In genomic region chr1:7769673-7770412, GRCh38 we compare ENCODE assay signal across 13 cellular contexts. TPM values are rescaled to one million over a fixed set of nuclear protein-coding genes. Genes with fewer than 3 reads are reported as not detected.
DNase-seq lines count a peak whose midpoint lies in the region; ATAC-seq, FAIRE-seq and TF ChIP-seq lines count a peak whose summit lies in the region.
"Had no signal": no experiment of that assay in that cellular context is flagged by ENCODE, and none has a peak within 500 bp of the region (broad histone marks: within the 10 kb centered on the region; RNA-seq: fewer than 3 reads in every experiment).

No MANE protein-coding gene starts in this region.

- H3K4me3 ChIP-seq in keratinocyte (ENCODE audit: control insufficient read depth in 2 of 3, extremely low read depth in 1 of 3, insufficient read depth in 2 of 3, low read depth in 1 of 3, low read length in 3 of 3), result peak overlapping the region in 2 of 3 experiments; percentile 95
- peak overlapping the region; percentile 94 for H3K4me3 ChIP-seq in thoracic aorta
- H3K4me3 ChIP-seq in tibial nerve, result no peak overlapping the region
- H3K4me3 ChIP-seq in trophoblast cell (ENCODE audit: low read depth, low read length), result no peak overlapping the region

- no peaks in the 10 kb centered on the region for H4K20me1 ChIP-seq in keratinocyte (ENCODE audit: control insufficient read depth, extremely low read depth, insufficient read depth, low read length)

- H3K27me3 ChIP-seq in keratinocyte (ENCODE audit: control insufficient read depth, extremely low read depth, insufficient read depth, low read length) (no peaks in the 10 kb centered on the region), thoracic aorta (replicated peaks; ENCODE audit: insufficient read depth) (no peaks in the 10 kb centered on the region), tibial nerve (no peaks in the 10 kb centered on the region), trophoblast cell (ENCODE audit: insufficient read depth, low read length) (no peaks in the 10 kb centered on the region)
- H3K27me3 ChIP-seq: body of pancreas, ovary had no signal

- FAIRE-seq in keratinocyte (lab: Jason Lieb, UNC), result no peak
- FAIRE-seq: endometrium had no signal

- no peak for TF ChIP-seq EP300 in tibial nerve (IDR thresholded peaks at IDR 0.05)

- no peaks in the 10 kb centered on the region for H3K9me3 ChIP-seq in keratinocyte (ENCODE audit: control insufficient read depth, low read depth, low read length)
- no peaks in the 10 kb centered on the region for H3K9me3 ChIP-seq in thoracic aorta
- H3K9me3 ChIP-seq in tibial nerve, result no peaks in the 10 kb centered on the region
- H3K9me3 ChIP-seq in trophoblast cell (ENCODE audit: insufficient read depth, low read depth, low read length), result peaks cover 1% of the 10 kb centered on the region
- H3K9me3 ChIP-seq: body of pancreas, ovary had no signal

- no peak for TF ChIP-seq POLR2A in tibial nerve (IDR thresholded peaks at IDR 0.05)

- ATAC-seq in thoracic aorta (ENCODE audit: insufficient number of reproducible peaks, low FRiP score, low read depth), result no peak

- peaks cover 4% of the 10 kb centered on the region for H3K36me3 Mint-ChIP-seq in activated naive CD4-positive, alpha-beta T cell treated with anti-CD3 and anti-CD28 coated beads, Interleukin-2, amount 50 U/mL, for 24 hours

- H3K9ac ChIP-seq in keratinocyte (ENCODE audit: control insufficient read depth, extremely low read depth, insufficient read depth, low read length), result no peak overlapping the region
- no peak overlapping the region for H3K9ac ChIP-seq in trophoblast cell (ENCODE audit: low read length)

- no peak overlapping the region for H3K4ac ChIP-seq in trophoblast cell (ENCODE audit: low read depth, low read length)

- no peak overlapping the region for H3K27ac Mint-ChIP-seq in activated naive CD4-positive, alpha-beta T cell treated with anti-CD3 and anti-CD28 coated beads, Interleukin-2, amount 50 U/mL, for 24 hours

- H3K4me2 ChIP-seq in keratinocyte (ENCODE audit: control insufficient read depth, extremely low read depth, insufficient read depth, low read depth, low read length), result peak overlapping the region; percentile 98
- H3K4me2 ChIP-seq in trophoblast cell (ENCODE audit: low read length), result no peak overlapping the region

- no peak overlapping the region for H2BK12ac ChIP-seq in trophoblast cell (ENCODE audit: low read length)

- dilution Hi-C loops in keratinocyte (cut with MboI; ENCODE audit: extremely low pct_ligation_motif_present, low sequenced_read_pairs), result no loop called here

- H4K91ac ChIP-seq in trophoblast cell (ENCODE audit: low read depth, low read length), result no peak overlapping the region

- H3K79me1 ChIP-seq in trophoblast cell (ENCODE audit: low read length), result peaks cover 8% of the 10 kb centered on the region

- H2BK120ac ChIP-seq in trophoblast cell (ENCODE audit: insufficient read depth, low read length, poor library complexity), result no peak overlapping the region

- no peak overlapping the region for H2AK5ac ChIP-seq in trophoblast cell (ENCODE audit: low read length)

- DNase-seq in activated naive CD4-positive, alpha-beta T cell treated with Interleukin-2 at 50 U/mL for 16 hours, result no peak
- DNase-seq in NCI-H69 (lab: John Stamatoyannopoulos, UW), result peak; percentile 49
- no peak for DNase-seq in keratinocyte (ENCODE audit: low read depth, low spot score)
- no peak for DNase-seq in thoracic aorta (ENCODE audit: low spot score)
- DNase-seq in tibial nerve (ENCODE audit: low spot score in 2 of 2), result no peak
- DNase-seq in COLO668 (lab: John Stamatoyannopoulos, UW; ENCODE audit: unreplicated experiment), result no peak
- no peak for DNase-seq in trophoblast cell
- DNase-seq: IMR-90, NCI-H2029, ovary had no signal

- H2BK5ac ChIP-seq in trophoblast cell (ENCODE audit: low read depth, low read length, poor library complexity), result no peak overlapping the region

- H2AFZ ChIP-seq in keratinocyte (ENCODE audit: control insufficient read depth, low read length), result no peak overlapping the region
- no peak overlapping the region for H2AFZ ChIP-seq in trophoblast cell (ENCODE audit: insufficient read depth, low read length, poor library complexity)

- H3K18ac ChIP-seq in trophoblast cell (ENCODE audit: low read length), result no peak overlapping the region

- H3K36me3 ChIP-seq in keratinocyte (ENCODE audit: control insufficient read depth in 2 of 2, extremely low read depth in 1 of 2, insufficient read depth in 2 of 2, low read length in 2 of 2) (peaks cover 3 to 5% of the 10 kb centered on the region in 2 experiments), thoracic aorta (no peaks in the 10 kb centered on the region), tibial nerve (peaks cover 0 to 21% (median 0%) of the 10 kb centered on the region in 3 donors), trophoblast cell (ENCODE audit: control insufficient read depth in 1 of 2, insufficient read depth in 2 of 2, low read length in 2 of 2) (peaks cover 0 to 2% of the 10 kb centered on the region in 2 experiments)
- H3K36me3 ChIP-seq: ovary had no signal

- no peak overlapping the region for H3K14ac ChIP-seq in trophoblast cell (ENCODE audit: low read length)

- H3K27me3 Mint-ChIP-seq in activated naive CD4-positive, alpha-beta T cell treated with anti-CD3 and anti-CD28 coated beads, Interleukin-2, amount 50 U/mL, for 24 hours, result no peaks in the 10 kb centered on the region

- H4K8ac ChIP-seq in trophoblast cell (ENCODE audit: low read depth, low read length), result no peak overlapping the region

- H3K23ac ChIP-seq in trophoblast cell (ENCODE audit: low read length), result no peak overlapping the region

- peaks cover 2% of the 10 kb centered on the region for H3K9me1 ChIP-seq in keratinocyte (ENCODE audit: control insufficient read depth, extremely low read depth, insufficient read depth, low read length)

- no peaks in the 10 kb centered on the region for H3K9me3 Mint-ChIP-seq in activated naive CD4-positive, alpha-beta T cell treated with anti-CD3 and anti-CD28 coated beads, Interleukin-2, amount 50 U/mL, for 24 hours

- 89 to 90% methylated on average over 12 of the region's 12 CpGs for WGBS in tibial nerve, 2 donors
- no CpG with 5 or more reads among the region's 12 CpGs for WGBS in trophoblast cell (ENCODE audit: extremely low coverage, insufficient coverage, insufficient read length)

- H3K4me1 Mint-ChIP-seq in activated naive CD4-positive, alpha-beta T cell treated with anti-CD3 and anti-CD28 coated beads, Interleukin-2, amount 50 U/mL, for 24 hours, result peaks cover 33% of the 10 kb centered on the region

- H3K79me2 ChIP-seq in keratinocyte (ENCODE audit: control insufficient read depth, insufficient read depth, low read length) (peaks cover 32% of the 10 kb centered on the region), trophoblast cell (ENCODE audit: control insufficient read depth, insufficient read depth, low read length, poor library complexity) (peaks cover 7% of the 10 kb centered on the region)

- H3K4me3 Mint-ChIP-seq in activated naive CD4-positive, alpha-beta T cell treated with anti-CD3 and anti-CD28 coated beads, Interleukin-2, amount 50 U/mL, for 24 hours, result peak overlapping the region; percentile 0

- H3K4me1 ChIP-seq in keratinocyte (ENCODE audit: control insufficient read depth, extremely low read depth, insufficient read depth, low read length) (peaks cover 23% of the 10 kb centered on the region), thoracic aorta (ENCODE audit: control insufficient read depth in 1 of 2, low read depth in 2 of 2) (peaks cover 12 to 23% of the 10 kb centered on the region in 2 donors), tibial nerve (peaks cover 3 to 35% (median 13%) of the 10 kb centered on the region in 4 donors), trophoblast cell (ENCODE audit: control insufficient read depth in 1 of 2, insufficient read depth in 2 of 2, low read length in 2 of 2) (peaks cover 0 to 10% of the 10 kb centered on the region in 2 experiments)

- H4K12ac ChIP-seq in trophoblast cell (ENCODE audit: low read depth, low read length), result no peak overlapping the region

- TF ChIP-seq CTCF in keratinocyte (optimal IDR thresholded peaks at IDR 0.05 in 1 of 3, IDR thresholded peaks at IDR 0.05 in 1 of 3, conservative IDR thresholded peaks at IDR 0.05 in 1 of 3; ENCODE audit: extremely low read depth in 1 of 3, insufficient read depth in 2 of 3, low read length in 3 of 3) (no peak), thoracic aorta (IDR thresholded peaks at IDR 0.05) (no peak), tibial nerve (IDR thresholded peaks at IDR 0.05) (no peak)

- H3K27ac ChIP-seq in keratinocyte (ENCODE audit: control insufficient read depth, insufficient read depth, low read length), result no peak overlapping the region
- H3K27ac ChIP-seq in thoracic aorta, result peak overlapping the region in 1 of 2 donors; percentile 90
- peak overlapping the region in 1 of 4 donors; percentile 95 for H3K27ac ChIP-seq in tibial nerve
- H3K27ac ChIP-seq in trophoblast cell (ENCODE audit: low read depth, low read length), result no peak overlapping the region

RNA-seq across cellular contexts. Expression of gene VAMP3, which starts 1.3 kb away (rescaled TPM):
- polyA plus RNA-seq in keratinocyte, result 169 to 219 TPM (median 200 TPM) in 3 replicates
- 138 TPM for polyA plus RNA-seq in keratinocyte (2011; ENCODE audit: low read depth)
- polyA plus RNA-seq in keratinocyte (2011; cell fraction: cytosol; rRNA removed), result 213 and 354 TPM in 2 replicates
- polyA plus RNA-seq in keratinocyte (2011; cell fraction: nucleus; rRNA removed), result 100 and 107 TPM in 2 replicates
- polyA plus RNA-seq in keratinocyte (2012; ENCODE audit: low replicate concordance), result 103 and 124 TPM in 2 replicates
- polyA minus RNA-seq in keratinocyte, result 52.5 to 123 TPM (median 122 TPM) in 3 replicates
- 114 TPM for polyA minus RNA-seq in keratinocyte (2011; cell fraction: cytosol; rRNA and poly(A)+ RNA removed)
- 35.0 and 70.7 TPM in 2 replicates for polyA minus RNA-seq in keratinocyte (2011; cell fraction: nucleus; rRNA and poly(A)+ RNA removed)
- total RNA-seq in thoracic aorta (100 to 1,000 TPM in 1 of 2 donors, 10 to 100 TPM in 1; 87.3 to 102 TPM), tibial nerve (100 to 1,000 TPM in 2 of 4 donors, 10 to 100 TPM in 2; 86.1 to 147 (median 107) TPM)
- polyA plus RNA-seq in trophoblast cell (2013), result 103 and 104 TPM in 2 replicates

RNA-seq across cellular contexts. Expression of gene PER3, which starts 14.2 kb away (rescaled TPM):
- 3.9 to 7.2 TPM (median 7.0 TPM) in 3 replicates for polyA plus RNA-seq in keratinocyte
- 2.5 TPM for polyA plus RNA-seq in keratinocyte (2011; ENCODE audit: low read depth)
- polyA plus RNA-seq in keratinocyte (2011; cell fraction: cytosol; rRNA removed), result 3.5 and 3.6 TPM in 2 replicates
- polyA plus RNA-seq in keratinocyte (2011; cell fraction: nucleus; rRNA removed), result 6.5 and 9.1 TPM in 2 replicates
- polyA plus RNA-seq in keratinocyte (2012; ENCODE audit: low replicate concordance), result 2.7 and 4.3 TPM in 2 replicates
- 7.0 to 10.0 TPM (median 9.5 TPM) in 3 replicates for polyA minus RNA-seq in keratinocyte
- polyA minus RNA-seq in keratinocyte (2011; cell fraction: cytosol; rRNA and poly(A)+ RNA removed), result 3.3 TPM
- 5.7 and 11.4 TPM in 2 replicates for polyA minus RNA-seq in keratinocyte (2011; cell fraction: nucleus; rRNA and poly(A)+ RNA removed)
- 10 to 100 TPM; 19.8 to 21.7 TPM for total RNA-seq in thoracic aorta
- total RNA-seq in tibial nerve, result 10 to 100 TPM; 21.6 to 49.8 (median 35.8) TPM
- 1.4 and 1.5 TPM in 2 replicates for polyA plus RNA-seq in trophoblast cell (2013)

Comparison
In these comparisons a context has a peak if more than half of its experiments do, and no peak if none do; other contexts are left out.
1. H3K4me3 ChIP-seq: peak in keratinocyte (2 of 3) and thoracic aorta (single experiment); none in tibial nerve (0 of 4) and trophoblast cell (single experiment).